In the genomic region with DNA sequence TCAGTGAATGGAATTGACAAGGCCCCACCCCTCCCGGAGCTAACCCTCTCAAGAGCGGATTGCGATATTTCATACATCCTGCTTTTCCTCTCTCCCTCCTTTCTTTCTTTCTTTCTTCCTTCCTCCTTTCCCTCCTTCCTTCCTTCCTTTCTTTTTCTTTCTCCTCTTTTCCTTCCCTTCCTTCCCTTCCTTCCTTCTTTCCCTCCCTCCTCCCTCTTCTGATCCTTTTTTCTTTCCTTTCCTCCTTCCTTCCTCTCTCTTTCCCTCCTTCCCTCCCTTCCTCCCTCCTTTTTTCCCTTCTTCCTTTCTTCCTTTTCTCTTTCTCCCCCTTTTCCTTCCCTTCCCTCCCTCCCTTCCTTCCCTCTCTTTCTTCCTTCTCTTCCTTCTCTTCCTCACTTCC, we compare ENCODE assay signal across 27 cellular contexts. TPM values are rescaled to one million over a fixed set of nuclear protein-coding genes. Genes with fewer than 3 reads are reported as not detected.
A peak's percentile ranks its signal among the peaks of the same experiment; 100 is the strongest.
DNase-seq lines count a peak whose midpoint lies in the region; ATAC-seq, FAIRE-seq and TF ChIP-seq lines count a peak whose summit lies in the region.
"Had no signal": no experiment of that assay in that cellular context is flagged by ENCODE, and none has a peak within 500 bp of the region (broad histone marks: within the 10 kb centered on the region; RNA-seq: fewer than 3 reads in every experiment).

No MANE protein-coding gene starts in this region.

- H3K4me1 Mint-ChIP-seq in T-helper 17 cell (peaks cover 2% of the 10 kb centered on the region), endodermal cell (peaks cover 2% of the 10 kb centered on the region)
- H3K4me1 Mint-ChIP-seq: CD14-positive monocyte; CD4-positive, alpha-beta memory T cell; CD4-positive, CD25-positive, alpha-beta regulatory T cell; CD8-positive, alpha-beta memory T cell had no signal

- no peak for DNase-seq in T-helper 17 cell
- DNase-seq in K562 (ENCODE audit: extremely low read depth in 1 of 4, low spot score in 3 of 4) = no peak
- no peak for DNase-seq in endodermal cell
- no peak for DNase-seq in stimulated activated CD4-positive, alpha-beta T cell treated with anti-CD3 and anti-CD28 coated beads, Interleukin-4, amount 100 ng/mL, for 24 hours
- DNase-seq: 8988T; ACHN; BE2C; C1 segment of cervical spinal cord; CD4-positive, alpha-beta memory T cell; CD4-positive, CD25-positive, alpha-beta regulatory T cell; CD8-positive, alpha-beta memory T cell; COR-L47; DMS 273 treated with DMSO at 0.1 percent for 48 hours; DMS153; DMS53; DMS79; DND-41; EL; GDM1 had no signal

- ATAC-seq in T-helper 17 cell = no peak
- ATAC-seq in K562 = no peak
- ATAC-seq: GM12878 had no signal

- no peaks in the 10 kb centered on the region for H4K20me1 ChIP-seq in K562 (replicated peaks; ENCODE audit: control insufficient read depth, insufficient read depth, low read length)
- H4K20me1 ChIP-seq: BLaER1 had no signal

- H3K27ac ChIP-seq in HEK293 (ENCODE audit: extremely low read depth, low read depth, low read length) = no peak overlapping the region
- no peak overlapping the region for H3K27ac ChIP-seq in K562 (ENCODE audit: extremely low read depth, low read depth, low read length)
- no peak overlapping the region for H3K27ac ChIP-seq in endodermal cell (ENCODE audit: low read depth, low read length)
- H3K27ac ChIP-seq: BLaER1 had no signal

- no peaks in the 10 kb centered on the region for H3K9me1 ChIP-seq in K562 (ENCODE audit: control insufficient read depth, insufficient read depth, low read length)

- H3K36me3 Mint-ChIP-seq in T-helper 17 cell (ENCODE audit: low read depth) (peaks cover 7% of the 10 kb centered on the region), endodermal cell (ENCODE audit: low read depth) (no peaks in the 10 kb centered on the region)
- H3K36me3 Mint-ChIP-seq: CD14-positive monocyte; CD4-positive, alpha-beta memory T cell; CD4-positive, CD25-positive, alpha-beta regulatory T cell; CD8-positive, alpha-beta memory T cell had no signal

- TF ChIP-seq EP300 in K562 (IDR thresholded peaks at IDR 0.05; ENCODE audit: low read length) = no peak

- no TSS peak for BruUV-seq in K562 (replicated peaks; lab: Mats Ljungman, UMichigan)

- H3K9me3 Mint-ChIP-seq in endodermal cell = peaks cover 1% of the 10 kb centered on the region
- H3K9me3 Mint-ChIP-seq: CD4-positive, alpha-beta memory T cell; CD4-positive, CD25-positive, alpha-beta regulatory T cell had no signal

- no peaks in the 10 kb centered on the region for H3K9me3 ChIP-seq in HEK293 (ENCODE audit: control insufficient read depth, insufficient read depth, low read depth, low read length)
- no peaks in the 10 kb centered on the region for H3K9me3 ChIP-seq in T-helper 17 cell (ENCODE audit: control insufficient read depth, low read length, poor library complexity, severe bottlenecking)
- no peaks in the 10 kb centered on the region for H3K9me3 ChIP-seq in K562 (replicated peaks; ENCODE audit: control insufficient read depth, insufficient read depth, low read depth, low read length)
- H3K9me3 ChIP-seq in endodermal cell (ENCODE audit: control insufficient read depth, low read length) = peaks cover 5% of the 10 kb centered on the region
- H3K9me3 ChIP-seq: BE2C had no signal

- POLR2A ChIA-PET in HEK293 (lab: Yijun Ruan, JAX) (no interaction called here), K562 (lab: Yijun Ruan, JAX) (interaction anchor here (0.6 kb wide), 1 partner anchor 657 kb away, joined by 3 read pairs; no protein-coding TSS in a partner anchor)

- no peaks in the 10 kb centered on the region for H3K79me2 ChIP-seq in K562 (ENCODE audit: control insufficient read depth, insufficient read depth, low read length)

- H3K4me1 ChIP-seq in HEK293 (ENCODE audit: control insufficient read depth, insufficient read depth, low read length) (no peaks in the 10 kb centered on the region), K562 (replicated peaks in 1 of 2; ENCODE audit: control insufficient read depth in 2 of 2, insufficient read depth in 2 of 2, low read length in 2 of 2) (no peaks in the 10 kb centered on the region), endodermal cell (ENCODE audit: control insufficient read depth, insufficient read depth, low read length) (peaks cover 2% of the 10 kb centered on the region)
- H3K4me1 ChIP-seq: BE2C, BLaER1 had no signal

- H3K4me3 ChIP-seq in HEK293 (ENCODE audit: low read depth, low read length) (no peak overlapping the region), K562 (no peak overlapping the region), endodermal cell (ENCODE audit: low read length) (no peak overlapping the region)
- H3K4me3 ChIP-seq: BLaER1, GM12878 had no signal

- WGBS in K562 (ENCODE audit: insufficient coverage, low coverage, missing lambda C conversion rate) = 0% methylated on average over 1 of the region's 3 CpGs
- 91 to 100% methylated on average over 3 of the region's 3 CpGs for WGBS in endodermal cell (ENCODE audit: insufficient coverage in 1 of 2, insufficient read length in 1 of 2), 2 experiments

- no peak overlapping the region for H3K4me3 Mint-ChIP-seq in T-helper 17 cell
- H3K4me3 Mint-ChIP-seq in endodermal cell = no peak overlapping the region
- H3K4me3 Mint-ChIP-seq: CD14-positive monocyte; CD4-positive, alpha-beta memory T cell; CD4-positive, CD25-positive, alpha-beta regulatory T cell; CD8-positive, alpha-beta memory T cell had no signal

- no peak overlapping the region for H3K9ac ChIP-seq in K562 (ENCODE audit: insufficient read depth in 1 of 2, low read depth in 2 of 2, low read length in 2 of 2)
- H3K9ac ChIP-seq in endodermal cell (ENCODE audit: extremely low read depth, low read length, poor library complexity, severe bottlenecking) = no peak overlapping the region
- H3K9ac ChIP-seq: BLaER1 had no signal

- no peak overlapping the region for H3K4me2 ChIP-seq in K562 (ENCODE audit: insufficient read depth, low read length)
- H3K4me2 ChIP-seq: BLaER1 had no signal

- H3K27me3 ChIP-seq in K562 (ENCODE audit: control insufficient read depth in 2 of 2, insufficient read depth in 2 of 2, low read length in 2 of 2) (peaks cover 0 to 1% of the 10 kb centered on the region in 2 experiments; a peak in 1 of 5 replicates), endodermal cell (ENCODE audit: control insufficient read depth, insufficient read depth, low read length, poor library complexity, severe bottlenecking) (no peaks in the 10 kb centered on the region)
- H3K27me3 ChIP-seq: BE2C, BLaER1 had no signal

- CTCF ChIA-PET in HEK293 (lab: Yijun Ruan, JAX) (interaction anchor here (1.8 kb wide), 1 partner anchor 9 kb away, joined by 4 read pairs; no protein-coding TSS in a partner anchor), K562 (lab: Yijun Ruan, JAX; ENCODE audit: low intra/inter-chr PET ratio) (no interaction called here)

- no peak for TF ChIP-seq CTCF in HEK293 (tag by site-specific recombination; IDR thresholded peaks at IDR 0.05)
- TF ChIP-seq CTCF in K562 (IDR thresholded peaks at IDR 0.05 in 2 of 3, conservative IDR thresholded peaks at IDR 0.05 in 1 of 3; ENCODE audit: insufficient read depth in 2 of 3, low read depth in 1 of 3, low read length in 3 of 3) = no peak
- TF ChIP-seq CTCF in endodermal cell (conservative IDR thresholded peaks at IDR 0.05) = no peak

- in situ Hi-C loops in K562 (cut with MboI) = loop anchor here (25.0 kb wide), 2 partner anchors 404 to 1054 kb away; no protein-coding TSS in a partner anchor

- H3K36me3 ChIP-seq in HEK293 (ENCODE audit: control insufficient read depth in 2 of 2, insufficient read depth in 1 of 2, low read length in 2 of 2) (no peaks in the 10 kb centered on the region), K562 (ENCODE audit: control insufficient read depth, insufficient read depth, low read length) (no peaks in the 10 kb centered on the region), endodermal cell (ENCODE audit: control insufficient read depth, insufficient read depth, low read length) (no peaks in the 10 kb centered on the region)
- H3K36me3 ChIP-seq: BE2C, BLaER1 had no signal

- H2AFZ ChIP-seq in K562 (ENCODE audit: low read depth, low read length) = no peak overlapping the region

- TF ChIP-seq POLR2A in K562 (conservative IDR thresholded peaks at IDR 0.05) = no peak

- no peak for TF ChIP-seq RAD21 in K562 (CRISPR knock-in tag; conservative IDR thresholded peaks at IDR 0.05 in 1 of 2, IDR thresholded peaks at IDR 0.05 in 1 of 2)

- peaks cover 10% of the 10 kb centered on the region for H3K27me3 Mint-ChIP-seq in T-helper 17 cell
- H3K27me3 Mint-ChIP-seq in endodermal cell (ENCODE audit: insufficient read depth) = peaks cover 3% of the 10 kb centered on the region

- intact Hi-C loops in K562 (cut with micrococcal nuclease) = no loop called here

- FAIRE-seq in K562 (lab: Jason Lieb, UNC) = no peak
- FAIRE-seq: A204.1, GM12878, GM12892, GM18507, GM19239 had no signal

- H3K27ac Mint-ChIP-seq in T-helper 17 cell (peak overlapping the region; percentile 82), endodermal cell (no peak overlapping the region)
- H3K27ac Mint-ChIP-seq: CD14-positive monocyte; CD4-positive, alpha-beta memory T cell; CD4-positive, CD25-positive, alpha-beta regulatory T cell had no signal

TF ChIP-seq in HEK293, 187 proteins besides CTCF, POLR2A, EP300 and RAD21 (continues in another document):
- TF ChIP-seq ZNF621 (tag by site-specific recombination; IDR thresholded peaks at IDR 0.05) = 0 out of 2 replicates have a peak, but pooled peaks have one; percentile 41

TF ChIP-seq in K562, 482 proteins besides CTCF, POLR2A, EP300 and RAD21 (continues in another document):
- TF ChIP-seq SMARCA4 (IDR thresholded peaks at IDR 0.05) = no peak

RNA-seq across cellular contexts. Expression of a gene that starts 15.0 kb away (rescaled TPM):
- total RNA-seq in T-helper 17 cell (under 1 TPM; 0.40 to 0.42 TPM), K562 (2014; rRNA removed) (under 0.01 and 0.05 TPM in 2 replicates), K562 (2014; rRNA removed; fragmentation: Illumina TruSeq; extraction: Trizol) (not detected in 2 replicates), K562 (2015; rRNA removed; fragmentation: Illumina TruSeq; extraction: Trizol) (0.04 TPM in 1 of 2 replicates, not detected in the other), K562 (2021) (0.02 and 0.04 TPM in 2 replicates), endodermal cell (10 to 100 TPM in 1 of 2 donors, 1 to 10 TPM in 1; 4.4 to 17.8 TPM)
- total RNA-seq in K562 (2011; cell fraction: chromatin; rRNA removed; ENCODE audit: low replicate concordance) = not detected in 2 replicates
- under 0.01 TPM in 1 of 2 replicates, not detected in the other for total RNA-seq in K562 (2011; cell fraction: nucleolus; rRNA removed)
- not detected in 2 replicates for total RNA-seq in K562 (2011; cell fraction: nucleoplasm; rRNA removed)
- polyA plus RNA-seq in K562 (2011; rRNA removed) (0.05 TPM in 1 of 2 replicates, not detected in the other), K562 (2014; fragmentation: Illumina TruSeq; extraction: Trizol) (0.01 and 0.04 TPM in 2 replicates), K562 (2014; fragmentation: Nextera tagmentation; extraction: Ambion mirVana) (under 1 TPM in 1 of 2 experiments, not detected in 1; under 0.01 TPM), K562 (2014; rRNA removed) (not detected in 2 replicates)
- polyA plus RNA-seq in K562 (2011; cell fraction: cytosol; rRNA removed) = 0.01 TPM in 1 of 2 replicates, not detected in the other
- polyA plus RNA-seq in K562 (2011; cell fraction: nucleus; rRNA removed) = 0.01 TPM in 2 replicates
- polyA plus RNA-seq in K562 (2012) = 0.05 and 0.06 TPM in 2 replicates
- not detected in 2 replicates for polyA minus RNA-seq in K562 (2011; rRNA and poly(A)+ RNA removed)
- not detected in 2 replicates for polyA minus RNA-seq in K562 (2011; cell fraction: cytosol; rRNA and poly(A)+ RNA removed)
- polyA minus RNA-seq in K562 (2011; cell fraction: nucleus; rRNA and poly(A)+ RNA removed) = under 0.01 TPM in 2 replicates
- 41.5 TPM for polyA plus RNA-seq in endodermal cell (2013, experiment 1 of 2)
- 44.1 TPM for polyA plus RNA-seq in endodermal cell (2013, experiment 2 of 2)
- polyA plus RNA-seq: CD8-positive, alpha-beta memory T cell had no signal
